8 cellular contexts compared by ENCODE assay signal in genomic region chr20:3209023-3209945, GRCh38. TPM values are rescaled to one million over a fixed set of nuclear protein-coding genes. Genes with fewer than 3 reads are reported as not detected.
DNase-seq lines count a peak whose midpoint lies in the region; ATAC-seq and TF ChIP-seq lines count a peak whose summit lies in the region.

Gene ITPA (plus strand): TSS chr20:3209498. CDS start chr20:3209552, 54 bp downstream.

- H3K4me1 Mint-ChIP-seq in nephron = peaks cover 11% of the 10 kb centered on the region

- H3K9me2 ChIP-seq in PC-3 (replicated peaks; ENCODE audit: low read length) = no peaks in the 10 kb centered on the region

- TF ChIP-seq CTCF in PC-3 (conservative IDR thresholded peaks at IDR 0.05; ENCODE audit: low read depth, low read length) (no peak), fibroblast of pulmonary artery (IDR thresholded peaks at IDR 0.05; ENCODE audit: low read length, missing control alignments) (no peak), nephron (IDR thresholded peaks at IDR 0.05; ENCODE audit: unreplicated experiment in 3 of 3) (no peak)

- H3K36me3 ChIP-seq in PC-3 (ENCODE audit: low read depth, low read length) (peaks cover 7% of the 10 kb centered on the region; the same call in 1 of the 2 replicates), subcutaneous abdominal adipose tissue (ENCODE audit: control insufficient read depth in 5 of 5, insufficient read depth in 5 of 5, low read length in 5 of 5) (peaks cover 0 to 11% (median 10%) of the 10 kb centered on the region in 5 donors)

- H3F3A ChIP-seq in PC-3 (ENCODE audit: low read length, unreplicated experiment) = no peaks in the 10 kb centered on the region

- H3K9ac ChIP-seq in PC-3 (ENCODE audit: low read length) = peak within 1 kb of the TSS; percentile 90
- peak within 1 kb of the TSS; percentile 63 to 96 (median 83) for H3K9ac ChIP-seq in subcutaneous abdominal adipose tissue (ENCODE audit: low read length in 5 of 5)

- CTCF ChIA-PET in PC-3 (lab: Charles Lee) = interaction anchor here (1.1 kb wide), 1 partner anchor 156 kb away, joined by 3 read pairs; no protein-coding TSS in a partner anchor

- H3K27me3 Mint-ChIP-seq in nephron (ENCODE audit: low read depth) = no peaks in the 10 kb centered on the region

- POLR2A ChIA-PET in PC-3 (lab: Charles Lee; ENCODE audit: unreplicated experiment) = interaction anchor here (0.5 kb wide), 1 partner anchor 38 kb away, joined by 5 read pairs; no protein-coding TSS in a partner anchor

- H2AFZ ChIP-seq in PC-3 (ENCODE audit: low read length) = peak within 1 kb of the TSS; percentile 92

- peaks cover 46% of the 10 kb centered on the region for H3K79me2 ChIP-seq in PC-3 (ENCODE audit: low read length)

- no peaks in the 10 kb centered on the region for H3K27me3 ChIP-seq in PC-3 (ENCODE audit: low read length)
- H3K27me3 ChIP-seq in subcutaneous abdominal adipose tissue (ENCODE audit: control insufficient read depth in 5 of 5, insufficient read depth in 4 of 5, low read length in 5 of 5) = no peaks in the 10 kb centered on the region

- peak; percentile 21 for DNase-seq in DMS79 (lab: John Stamatoyannopoulos, UW)
- DNase-seq in PC-3 = peak; percentile 51
- peak; percentile 24 to 26 for DNase-seq in activated T-helper 1 cell treated with anti-CD3 and anti-CD28 coated beads, Interleukin-2, amount 50 U/mL, for 16 hours (ENCODE audit: low read depth in 1 of 2, low spot score in 1 of 2)
- DNase-seq in fibroblast of pulmonary artery (ENCODE audit: low read depth) = peak; percentile 42

- BruUV-seq in PC-3 (replicated peaks; lab: Mats Ljungman, UMichigan) = TSS peak; percentile 79

- peak within 1 kb of the TSS; percentile 92 to 97 (median 94) for H3K27ac Mint-ChIP-seq in nephron

- H3K4me3 Mint-ChIP-seq in nephron = peak within 1 kb of the TSS; percentile 88 to 96 (median 96)

- no peaks in the 10 kb centered on the region for H4K20me1 ChIP-seq in PC-3 (ENCODE audit: low read length)

- H3K4me3 ChIP-seq in PC-3 (ENCODE audit: low read length) = peak within 1 kb of the TSS; percentile 89
- peak within 1 kb of the TSS; percentile 78 for H3K4me3 ChIP-seq in fibroblast of pulmonary artery (replicated peaks; ENCODE audit: low read depth, low read length)
- H3K4me3 ChIP-seq in subcutaneous abdominal adipose tissue (ENCODE audit: low read depth in 1 of 5, low read length in 5 of 5) = peak within 1 kb of the TSS; percentile 87 to 99 (median 96)

- ATAC-seq in HG02759 (IDR thresholded peaks at IDR 0.05; ENCODE audit: unreplicated experiment) (peak; percentile 57), PC-3 (peak; percentile 51), GM18873 (IDR thresholded peaks at IDR 0.05; ENCODE audit: low FRiP score, unreplicated experiment) (no peak)

- H3K9me3 ChIP-seq in PC-3 (ENCODE audit: low read length) (no peaks in the 10 kb centered on the region), subcutaneous abdominal adipose tissue (ENCODE audit: control insufficient read depth in 5 of 5, low read length in 5 of 5) (no peaks in the 10 kb centered on the region)

- peaks cover 10% of the 10 kb centered on the region for H3K36me3 Mint-ChIP-seq in nephron (ENCODE audit: low read depth)

- peak within 1 kb of the TSS; percentile 83 for H3K4me2 ChIP-seq in PC-3 (ENCODE audit: low read length)

- H3K27ac ChIP-seq in PC-3 (ENCODE audit: low read length) (peak within 1 kb of the TSS; percentile 55), subcutaneous abdominal adipose tissue (ENCODE audit: low read depth, low read length) (peak within 1 kb of the TSS; percentile 79)

- H3K9me3 Mint-ChIP-seq in nephron = no peaks in the 10 kb centered on the region

- H3K4me1 ChIP-seq in PC-3 (ENCODE audit: insufficient read depth, low read length) = peaks cover 14% of the 10 kb centered on the region; the same call in 1 of the 2 replicates
- peaks cover 7 to 22% (median 20%) of the 10 kb centered on the region in 5 donors for H3K4me1 ChIP-seq in subcutaneous abdominal adipose tissue (ENCODE audit: control insufficient read depth in 5 of 5, insufficient read depth in 5 of 5, low read length in 5 of 5)

- intact Hi-C loops in PC-3 (cut with micrococcal nuclease) = no loop called here

RNA-seq across cellular contexts. Expression of gene ITPA, which starts in this region (rescaled TPM):
- total RNA-seq in PC-3 (2014; rRNA removed) = 117 and 121 TPM in 2 replicates
